Comparison of ENCODE assay signal across 35 cellular contexts in the genomic region with DNA sequence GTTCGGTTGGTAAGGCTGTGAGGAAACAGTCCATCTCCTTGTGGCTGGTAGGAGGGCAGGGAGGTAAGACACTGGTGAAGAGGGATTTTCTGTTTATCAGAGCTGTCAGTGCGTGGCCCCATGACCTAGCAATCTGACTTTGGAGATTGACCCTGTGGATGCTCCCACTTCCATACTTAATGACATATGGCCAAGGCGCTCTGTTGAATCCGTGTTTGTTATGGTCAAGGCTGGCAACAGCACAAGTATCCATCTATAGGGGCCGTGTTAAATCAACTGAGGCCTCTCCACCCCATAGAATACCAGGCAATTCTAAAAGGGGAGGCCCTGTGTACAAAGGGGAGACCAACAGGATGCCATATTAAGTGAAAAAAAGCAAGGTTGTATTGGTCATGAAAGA. TPM values are rescaled to one million over a fixed set of nuclear protein-coding genes. Genes with fewer than 3 reads are reported as not detected.
A peak's percentile ranks its signal among the peaks of the same experiment; 100 is the strongest.
DNase-seq lines count a peak whose midpoint lies in the region; ATAC-seq and TF ChIP-seq lines count a peak whose summit lies in the region.
"Had no signal": no experiment of that assay in that cellular context is flagged by ENCODE, and none has a peak within 500 bp of the region (broad histone marks: within the 10 kb centered on the region; RNA-seq: fewer than 3 reads in every experiment).

No MANE protein-coding gene starts in this region.

- WGBS in esophagus muscularis mucosa: 86% methylated on average over 5 of the region's 5 CpGs
- 77% methylated on average over 5 of the region's 5 CpGs for WGBS in smooth muscle cell (ENCODE audit: low lambda C conversion rate)

- no peak overlapping the region for H2AFZ ChIP-seq in smooth muscle cell (ENCODE audit: low read depth)

- H3K36me3 Mint-ChIP-seq in activated CD8-positive, alpha-beta memory T cell treated with anti-CD3 and anti-CD28 coated beads, Interleukin-2, amount 10 ng/mL, durations not matched to agents 7 days and 5 days: no peaks in the 10 kb centered on the region
- H3K36me3 Mint-ChIP-seq in osteocyte (ENCODE audit: unreplicated experiment): no peaks in the 10 kb centered on the region
- H3K36me3 Mint-ChIP-seq: CD14-positive monocyte; CD4-positive, alpha-beta memory T cell; CD4-positive, CD25-positive, alpha-beta regulatory T cell; CD8-positive, alpha-beta memory T cell; CD8-positive, alpha-beta T cell had no signal

- TF ChIP-seq CTCF in esophagus muscularis mucosa (IDR thresholded peaks at IDR 0.05) (no peak), osteocyte (IDR thresholded peaks at IDR 0.05) (no peak), smooth muscle cell (IDR thresholded peaks at IDR 0.05; ENCODE audit: borderline replicate concordance, insufficient read depth, poor library complexity, severe bottlenecking) (no peak)

- no peaks in the 10 kb centered on the region for H3K4me1 ChIP-seq in esophagus muscularis mucosa
- H3K4me1 ChIP-seq in smooth muscle cell (ENCODE audit: low read depth): no peaks in the 10 kb centered on the region
- H3K4me1 ChIP-seq: A549, BE2C had no signal

- DNase-seq in activated CD8-positive, alpha-beta memory T cell treated with anti-CD3 and anti-CD28 coated beads for 24 hours: peak; percentile 32
- DNase-seq in activated CD8-positive, alpha-beta memory T cell treated with anti-CD3 and anti-CD28 coated beads, Interleukin-2, amount 50 U/mL, for 48 hours: no peak
- peak; percentile 12 for DNase-seq in activated CD8-positive, alpha-beta memory T cell treated with anti-CD3 and anti-CD28 coated beads, Interleukin-2, amount 10 ng/mL, durations not matched to agents 7 days and 5 days
- DNase-seq in activated CD8-positive, alpha-beta memory T cell treated with anti-CD3 and anti-CD28 coated beads, Interleukin-2, amount 50 U/mL, for 4 hours: no peak
- DNase-seq in esophagus muscularis mucosa (ENCODE audit: extremely low spot score): peak; percentile 91
- peak; percentile 42 for DNase-seq in osteocyte (ENCODE audit: extremely low spot score, unreplicated experiment)
- no peak for DNase-seq in smooth muscle cell (lab: John Stamatoyannopoulos, UW; ENCODE audit: unreplicated experiment)
- DNase-seq: 8988T; ACHN; AML-193; BE2C; C1 segment of cervical spinal cord; Caco-2; Calu3; CD4-positive, alpha-beta memory T cell; CD4-positive, alpha-beta T cell; CD4-positive, CD25-positive, alpha-beta regulatory T cell; CD8-positive, alpha-beta memory T cell; CD8-positive, alpha-beta T cell; COR-L47; DMS 273 treated with DMSO at 0.1 percent for 48 hours; DMS153; DMS53; DMS79; DMS79 treated with DMSO at 0.1 percent for 48 hours; DND-41; EL had no signal

- no peaks in the 10 kb centered on the region for H3F3A ChIP-seq in smooth muscle cell (ENCODE audit: low read depth)

- no peaks in the 10 kb centered on the region for H3K36me3 ChIP-seq in esophagus muscularis mucosa
- H3K36me3 ChIP-seq in smooth muscle cell (ENCODE audit: low read depth): no peaks in the 10 kb centered on the region
- H3K36me3 ChIP-seq: BE2C; BLaER1; BLaER1 treated with 17β-estradiol and CSF1 and Interleukin-3, amounts not matched to agents 10 nM and 100 nM had no signal

- TF ChIP-seq POLR2A in esophagus muscularis mucosa (IDR thresholded peaks at IDR 0.05; ENCODE audit: low read depth): no peak

- no peak for ATAC-seq in activated CD8-positive, alpha-beta memory T cell treated with anti-CD3 and anti-CD28 coated beads, Interleukin-2, amount 10 ng/mL, durations not matched to agents 7 days and 5 days
- ATAC-seq in GM21423 (IDR thresholded peaks at IDR 0.05; ENCODE audit: unreplicated experiment): no peak
- ATAC-seq: A549; CD8-positive, alpha-beta T cell had no signal

- no peaks in the 10 kb centered on the region for H3K9me3 Mint-ChIP-seq in activated CD8-positive, alpha-beta memory T cell treated with anti-CD3 and anti-CD28 coated beads, Interleukin-2, amount 10 ng/mL, durations not matched to agents 7 days and 5 days (ENCODE audit: low read depth)
- peaks cover 9% of the 10 kb centered on the region for H3K9me3 Mint-ChIP-seq in osteocyte (ENCODE audit: unreplicated experiment)
- H3K9me3 Mint-ChIP-seq: CD4-positive, alpha-beta memory T cell; CD4-positive, alpha-beta T cell; CD4-positive, CD25-positive, alpha-beta regulatory T cell; CD8-positive, alpha-beta memory T cell; CD8-positive, alpha-beta T cell had no signal

- no peak for TF ChIP-seq EP300 in esophagus muscularis mucosa (IDR thresholded peaks at IDR 0.05)

- no peaks in the 10 kb centered on the region for H3K27me3 ChIP-seq in esophagus muscularis mucosa
- peaks cover 12% of the 10 kb centered on the region for H3K27me3 ChIP-seq in smooth muscle cell (ENCODE audit: low read depth)
- H3K27me3 ChIP-seq: BLaER1; BLaER1 treated with 17β-estradiol and CSF1 and Interleukin-3, amounts not matched to agents 10 nM and 100 nM had no signal

- H3K27ac Mint-ChIP-seq in activated CD8-positive, alpha-beta memory T cell treated with anti-CD3 and anti-CD28 coated beads, Interleukin-2, amount 10 ng/mL, durations not matched to agents 7 days and 5 days: no peak overlapping the region
- H3K27ac Mint-ChIP-seq in osteocyte (ENCODE audit: unreplicated experiment): no peak overlapping the region
- H3K27ac Mint-ChIP-seq: B cell; CD14-positive monocyte; CD4-positive, alpha-beta memory T cell; CD4-positive, alpha-beta T cell; CD4-positive, CD25-positive, alpha-beta regulatory T cell; CD8-positive, alpha-beta T cell had no signal

- no peaks in the 10 kb centered on the region for H4K20me1 ChIP-seq in smooth muscle cell (ENCODE audit: low read depth)
- H4K20me1 ChIP-seq: BLaER1; BLaER1 treated with 17β-estradiol and CSF1 and Interleukin-3, amounts not matched to agents 10 nM and 100 nM had no signal

- H3K4me3 ChIP-seq in esophagus muscularis mucosa: no peak overlapping the region
- H3K4me3 ChIP-seq in smooth muscle cell: no peak overlapping the region
- H3K4me3 ChIP-seq: A549; BLaER1; BLaER1 treated with 17β-estradiol and CSF1 and Interleukin-3, amounts not matched to agents 10 nM and 100 nM had no signal

- no peaks in the 10 kb centered on the region for H3K79me2 ChIP-seq in smooth muscle cell (ENCODE audit: low read depth)

- H3K27ac ChIP-seq in esophagus muscularis mucosa (replicated peaks in 1 of 4) (no peak overlapping the region), smooth muscle cell (ENCODE audit: low read depth) (no peak overlapping the region)
- H3K27ac ChIP-seq: 22Rv1; A549; BLaER1; BLaER1 treated with 17β-estradiol and CSF1 and Interleukin-3, amounts not matched to agents 10 nM and 100 nM; C4-2B had no signal

- H3K27me3 Mint-ChIP-seq in activated CD8-positive, alpha-beta memory T cell treated with anti-CD3 and anti-CD28 coated beads, Interleukin-2, amount 10 ng/mL, durations not matched to agents 7 days and 5 days: peaks cover 15% of the 10 kb centered on the region
- peaks cover 13% of the 10 kb centered on the region for H3K27me3 Mint-ChIP-seq in osteocyte (ENCODE audit: unreplicated experiment)

- no peak overlapping the region for H3K9ac ChIP-seq in smooth muscle cell (ENCODE audit: low read depth)
- H3K9ac ChIP-seq: BLaER1; BLaER1 treated with 17β-estradiol and CSF1 and Interleukin-3, amounts not matched to agents 10 nM and 100 nM had no signal

- CTCF ChIA-PET in activated CD8-positive, alpha-beta memory T cell treated with anti-CD3 and anti-CD28 coated beads, Interleukin-2, amount 10 ng/mL, durations not matched to agents 7 days and 5 days (lab: Charles Lee): interaction anchor here (1.2 kb wide), 1 partner anchor 11 kb away, joined by 6 read pairs; no protein-coding TSS in a partner anchor

- H3K4me2 ChIP-seq in smooth muscle cell: no peak overlapping the region
- H3K4me2 ChIP-seq: A549; BLaER1; BLaER1 treated with 17β-estradiol and CSF1 and Interleukin-3, amounts not matched to agents 10 nM and 100 nM had no signal

- H3K4me1 Mint-ChIP-seq in activated CD8-positive, alpha-beta memory T cell treated with anti-CD3 and anti-CD28 coated beads, Interleukin-2, amount 10 ng/mL, durations not matched to agents 7 days and 5 days: no peaks in the 10 kb centered on the region
- no peaks in the 10 kb centered on the region for H3K4me1 Mint-ChIP-seq in osteocyte (ENCODE audit: unreplicated experiment)
- H3K4me1 Mint-ChIP-seq: B cell; CD14-positive monocyte; CD4-positive, alpha-beta memory T cell; CD4-positive, CD25-positive, alpha-beta regulatory T cell; CD8-positive, alpha-beta memory T cell had no signal

- intact Hi-C loops in esophagus muscularis mucosa (cut with DNase I): no loop called here

- H3K4me3 Mint-ChIP-seq in activated CD8-positive, alpha-beta memory T cell treated with anti-CD3 and anti-CD28 coated beads, Interleukin-2, amount 10 ng/mL, durations not matched to agents 7 days and 5 days: no peak overlapping the region
- no peak overlapping the region for H3K4me3 Mint-ChIP-seq in osteocyte (ENCODE audit: unreplicated experiment)
- H3K4me3 Mint-ChIP-seq: B cell; CD14-positive monocyte; CD4-positive, alpha-beta memory T cell; CD4-positive, alpha-beta T cell; CD4-positive, CD25-positive, alpha-beta regulatory T cell; CD8-positive, alpha-beta memory T cell; CD8-positive, alpha-beta T cell had no signal

- H3K9me3 ChIP-seq in esophagus muscularis mucosa (no peaks in the 10 kb centered on the region), smooth muscle cell (replicated peaks; ENCODE audit: low read depth) (no peaks in the 10 kb centered on the region)
- H3K9me3 ChIP-seq: A549; BE2C; BLaER1; BLaER1 treated with 17β-estradiol and CSF1 and Interleukin-3, amounts not matched to agents 10 nM and 100 nM; Caco-2 had no signal

RNA-seq across cellular contexts. Expression of a gene that starts 25.6 kb away (rescaled TPM):
- total RNA-seq in activated CD8-positive, alpha-beta memory T cell treated with anti-CD3 and anti-CD28 coated beads, Interleukin-2, amount 10 ng/mL, durations not matched to agents 7 days and 5 days: under 1 TPM in 1 of 2 experiments, not detected in 1; 0.26 TPM
- total RNA-seq in esophagus muscularis mucosa (10 to 100 TPM in 3 of 4 donors, 1 to 10 TPM in 1; 8.7 to 19.7 (median 16.8) TPM), osteocyte (106 and 108 TPM in 2 replicates), smooth muscle cell (0.58 and 1.4 TPM in 2 replicates)
- 0.10 and 0.40 TPM in 2 replicates for polyA plus RNA-seq in smooth muscle cell
- total RNA-seq: CD4-positive, alpha-beta memory T cell; CD4-positive, alpha-beta T cell; CD4-positive, CD25-positive, alpha-beta regulatory T cell; CD8-positive, alpha-beta memory T cell; CD8-positive, alpha-beta T cell had no signal
- polyA plus RNA-seq: CD14-positive monocyte; CD4-positive, alpha-beta memory T cell; CD4-positive, CD25-positive, alpha-beta regulatory T cell; CD8-positive, alpha-beta memory T cell had no signal

Comparison
In these comparisons a context has a peak if more than half of its experiments do, and no peak if none do; other contexts are left out.
1. DNase-seq: peak in activated CD8-positive, alpha-beta memory T cell treated with anti-CD3 and anti-CD28 coated beads for 24 hours (single experiment), activated CD8-positive, alpha-beta memory T cell treated with anti-CD3 and anti-CD28 coated beads, Interleukin-2, amount 10 ng/mL, durations not matched to agents 7 days and 5 days (single experiment), esophagus muscularis mucosa (single experiment) and osteocyte (single experiment); none in activated CD8-positive, alpha-beta memory T cell treated with anti-CD3 and anti-CD28 coated beads, Interleukin-2, amount 50 U/mL, for 48 hours (single experiment), activated CD8-positive, alpha-beta memory T cell treated with anti-CD3 and anti-CD28 coated beads, Interleukin-2, amount 50 U/mL, for 4 hours (single experiment) and smooth muscle cell (single experiment).